25 cellular contexts compared by ENCODE assay signal in genomic region chr9:26768196-26768595, GRCh38.
"Had no signal": no experiment of that assay in that cellular context is flagged by ENCODE, and none has a peak within 500 bp of the region (broad histone marks: within the 10 kb centered on the region; RNA-seq: fewer than 3 reads in every experiment).

No MANE protein-coding gene starts in this region.

- H3K27me3 ChIP-seq: colonic mucosa, esophagus muscularis mucosa, neutrophil, pancreas, right atrium auricular region, testis, tibial artery had no signal

- H3K9me3 ChIP-seq: colonic mucosa, esophagus muscularis mucosa, left ventricle myocardium inferior, lower lobe of right lung, mucosa of descending colon, neutrophil, pancreas, right atrium auricular region, testis, tibial artery had no signal

- ATAC-seq: foreskin keratinocyte; left colon; lower lobe of right lung; mucosa of descending colon; natural killer cell treated with Interleukin-12 subunit alpha and Interleukin-12 subunit beta and Interleukin-15 and Interleukin-18, amount 100 ng/mL, for 72 hours; pancreas; sciatic nerve; stimulated activated memory B cell treated with anti-CD40 and anti-IgM and Interleukin-4, amounts not matched to agents 10 μg/mL and 1 μg/mL and 100 μg/mL, for 72 hours; stimulated activated naive CD8-positive, alpha-beta T cell treated with anti-CD3 and anti-CD28 coated beads, Interleukin-15, Interleukin-2, amounts not matched to agents 100 U/mL and 50 U/mL, for 24 hours had no signal

- H3K4me1 ChIP-seq: colonic mucosa, esophagus muscularis mucosa, foreskin keratinocyte, left ventricle myocardium inferior, lower lobe of right lung, pancreas, right atrium auricular region, testis, tibial artery had no signal

- H3K27ac ChIP-seq: colonic mucosa, esophagus muscularis mucosa, foreskin keratinocyte, left ventricle myocardium inferior, lower lobe of right lung, neutrophil, pancreas, right atrium auricular region, testis, tibial artery had no signal

- DNase-seq: colonic mucosa; dermis blood vessel endothelial cell; effector memory CD4-positive, alpha-beta T cell; foreskin keratinocyte; hypothalamus; immature natural killer cell; islet precursor cell; kidney glomerular epithelial cell; left colon; left ventricle myocardium inferior; lower lobe of right lung; mucosa of descending colon; naive B cell; pancreas; stimulated activated CD4-positive, alpha-beta T cell treated with anti-CD3 and anti-CD28 coated beads, Interleukin-4, amount 100 ng/mL, for 4 hours; stimulated activated naive CD8-positive, alpha-beta T cell treated with anti-CD3 and anti-CD28 coated beads, Interleukin-15, Interleukin-2, amounts not matched to agents 100 U/mL and 50 U/mL, for 24 hours; substantia nigra; testis; tibial artery had no signal

- H3K4me3 ChIP-seq: colonic mucosa, esophagus muscularis mucosa, left ventricle myocardium inferior, lower lobe of right lung, mucosa of descending colon, pancreas, right atrium auricular region, testis, tibial artery had no signal

- H3K36me3 ChIP-seq: colonic mucosa, esophagus muscularis mucosa, left ventricle myocardium inferior, lower lobe of right lung, neutrophil, pancreas, right atrium auricular region, tibial artery had no signal
